7 cellular contexts compared by ENCODE assay signal in the genomic region with DNA sequence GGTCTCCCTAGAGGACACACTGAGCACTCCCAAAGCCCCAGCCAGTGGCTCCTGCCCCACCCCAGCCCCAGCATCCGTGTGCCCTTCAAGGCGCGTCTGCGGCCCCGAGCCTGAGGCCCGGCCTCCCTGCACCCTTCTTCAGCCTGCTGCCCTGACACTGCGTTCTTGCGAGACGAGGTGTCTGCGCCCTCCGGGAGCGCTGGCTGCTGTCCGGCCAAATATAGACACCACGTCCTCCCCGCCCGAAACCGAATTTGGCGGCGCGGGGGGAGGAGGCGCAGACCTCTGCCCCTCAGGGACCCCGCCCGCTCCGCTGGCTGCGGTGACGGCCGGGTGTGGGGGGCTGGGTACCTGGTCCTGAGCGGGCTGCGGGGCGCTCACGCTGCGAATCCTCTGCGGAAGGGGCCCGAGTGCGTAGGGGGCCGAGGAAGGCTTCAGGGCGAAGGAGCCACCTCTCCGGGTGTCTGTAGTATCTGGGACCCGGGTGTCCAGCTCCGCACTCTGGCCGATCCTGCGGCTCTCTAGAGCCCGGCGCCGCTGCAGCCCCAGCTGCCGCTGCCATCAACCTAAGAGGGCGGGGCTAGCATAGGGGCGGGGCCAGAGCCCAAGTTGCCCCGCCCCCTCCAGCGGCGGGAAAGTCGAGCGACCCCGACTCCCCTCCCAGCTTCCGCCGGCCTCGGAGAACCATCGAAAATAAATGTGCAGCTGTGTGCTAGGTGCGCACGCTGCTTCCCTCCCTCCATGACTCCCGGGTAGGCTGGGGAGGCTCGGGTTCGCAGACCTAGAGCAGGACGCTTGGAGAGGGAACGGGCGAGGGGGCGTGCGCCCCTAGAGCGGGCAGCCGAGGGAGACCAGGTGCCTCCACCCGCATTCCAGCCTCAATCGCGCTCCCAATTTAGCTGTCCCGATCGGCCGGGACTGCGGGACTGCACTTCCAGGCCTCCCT. TPM values are rescaled to one million over a fixed set of nuclear protein-coding genes. Genes with fewer than 3 reads are reported as not detected.
DNase-seq lines count a peak whose midpoint lies in the region; ATAC-seq, FAIRE-seq and TF ChIP-seq lines count a peak whose summit lies in the region.

Gene CORO6 (minus strand): TSS at position 576 of the 946 bp plus-strand sequence. CDS start 1,491 bp downstream, outside the sequence.

- peak within 1 kb of the TSS; percentile 41 for H3K27ac Mint-ChIP-seq in astrocyte (ENCODE audit: unreplicated experiment)

- H3K4me1 ChIP-seq in astrocyte (ENCODE audit: insufficient read depth, low read length) (peaks cover 11% of the 10 kb centered on the region), hepatocyte (ENCODE audit: insufficient read depth) (peaks cover 14% of the 10 kb centered on the region)

- no peaks in the 10 kb centered on the region for H3K9me3 ChIP-seq in astrocyte (ENCODE audit: insufficient read depth, low read depth, low read length)
- H3K9me3 ChIP-seq in hepatocyte (ENCODE audit: low read depth), result no peaks in the 10 kb centered on the region

- H4K20me1 ChIP-seq in astrocyte (ENCODE audit: insufficient read depth, low read length) (peaks cover 8% of the 10 kb centered on the region), hepatocyte (ENCODE audit: insufficient read depth, poor library complexity, severe bottlenecking) (no peaks in the 10 kb centered on the region)

- peak within 1 kb of the TSS; percentile 37 for H3K9ac ChIP-seq in astrocyte (ENCODE audit: low read length)

- no peak for DNase-seq in astrocyte (ENCODE audit: low read depth)
- peak; percentile 78 for DNase-seq in hepatocyte (ENCODE audit: low spot score)
- peak; percentile 89 for DNase-seq in retina

- ATAC-seq in GM18511 (IDR thresholded peaks at IDR 0.05; ENCODE audit: unreplicated experiment) (peak; percentile 61), HG03439 (IDR thresholded peaks at IDR 0.05; ENCODE audit: unreplicated experiment) (peak; percentile 47), SK-N-SH treated with all-trans-retinoic acid at 6 μM for 48 hours (peak; percentile 77), GM18873 (IDR thresholded peaks at IDR 0.05; ENCODE audit: low FRiP score, unreplicated experiment) (no peak)

- no peaks in the 10 kb centered on the region for H3K9me2 ChIP-seq in hepatocyte (replicated peaks; ENCODE audit: insufficient read depth)

- TF ChIP-seq CTCF in astrocyte (IDR thresholded peaks at IDR 0.05; ENCODE audit: insufficient read depth, low read depth, low read length) (no peak), hepatocyte (IDR thresholded peaks at IDR 0.05; ENCODE audit: poor library complexity) (no peak)

- WGBS in hepatocyte (ENCODE audit: low lambda C conversion rate, missing lambda C conversion rate), result 4% methylated on average over 52 of the region's 77 CpGs

- no peaks in the 10 kb centered on the region for H3K36me3 Mint-ChIP-seq in astrocyte (ENCODE audit: low read depth, unreplicated experiment)

- no peak within 1 kb of the TSS for H3K27ac ChIP-seq in astrocyte (ENCODE audit: low read depth, low read length)
- no peak within 1 kb of the TSS for H3K27ac ChIP-seq in hepatocyte

- peak within 1 kb of the TSS; percentile 33 for H2AFZ ChIP-seq in astrocyte (ENCODE audit: low read depth, low read length)
- peak within 1 kb of the TSS; percentile 68 for H2AFZ ChIP-seq in hepatocyte

- H3K27me3 ChIP-seq in astrocyte (ENCODE audit: insufficient read depth, low read length) (no peaks in the 10 kb centered on the region), hepatocyte (peaks cover 54% of the 10 kb centered on the region)

- H3K4me2 ChIP-seq in astrocyte (ENCODE audit: low read length) (peak within 1 kb of the TSS; percentile 80), hepatocyte (peak within 1 kb of the TSS; percentile 100)

- no peak for FAIRE-seq in astrocyte (lab: Jason Lieb, UNC)

- peak within 1 kb of the TSS; percentile 83 for H3K4me3 Mint-ChIP-seq in astrocyte (ENCODE audit: unreplicated experiment)

- H3K9me3 Mint-ChIP-seq in astrocyte (ENCODE audit: unreplicated experiment), result no peaks in the 10 kb centered on the region

- H3K27me3 Mint-ChIP-seq in astrocyte (ENCODE audit: low read depth, unreplicated experiment), result no peaks in the 10 kb centered on the region

- H3K4me3 ChIP-seq in astrocyte (ENCODE audit: insufficient read depth, low read depth, low read length), result peak within 1 kb of the TSS; percentile 47
- peak within 1 kb of the TSS; percentile 79 for H3K4me3 ChIP-seq in hepatocyte

- H3K36me3 ChIP-seq in astrocyte (ENCODE audit: insufficient read depth, low read length), result no peaks in the 10 kb centered on the region
- no peaks in the 10 kb centered on the region for H3K36me3 ChIP-seq in hepatocyte (replicated peaks; ENCODE audit: insufficient read depth, low read depth)

- peaks cover 16% of the 10 kb centered on the region for H3K4me1 Mint-ChIP-seq in astrocyte (ENCODE audit: low read depth, unreplicated experiment)

- no peaks in the 10 kb centered on the region for H3K79me2 ChIP-seq in astrocyte (ENCODE audit: insufficient read depth, low read length)
- H3K79me2 ChIP-seq in hepatocyte, result no peaks in the 10 kb centered on the region

TF ChIP-seq in SK-N-SH treated with all-trans-retinoic acid at 6 μM for 48 hours, 23 proteins besides CTCF, POLR2A, EP300 and RAD21:
- TF ChIP-seq RARB (CRISPR knock-in tag; IDR thresholded peaks at IDR 0.05) (no peak), ZNF565 (CRISPR knock-in tag; conservative IDR thresholded peaks at IDR 0.05; ENCODE audit: low read depth) (no peak), BACH2 (CRISPR knock-in tag; IDR thresholded peaks at IDR 0.05; ENCODE audit: borderline replicate concordance) (no peak), ARNTL (CRISPR knock-in tag; IDR thresholded peaks at IDR 0.05; ENCODE audit: borderline replicate concordance, low read depth) (no peak), ISL1 (CRISPR knock-in tag; IDR thresholded peaks at IDR 0.05) (no peak), ESRRG (CRISPR knock-in tag; IDR thresholded peaks at IDR 0.05) (no peak)
- TF ChIP-seq, protein P1, sequence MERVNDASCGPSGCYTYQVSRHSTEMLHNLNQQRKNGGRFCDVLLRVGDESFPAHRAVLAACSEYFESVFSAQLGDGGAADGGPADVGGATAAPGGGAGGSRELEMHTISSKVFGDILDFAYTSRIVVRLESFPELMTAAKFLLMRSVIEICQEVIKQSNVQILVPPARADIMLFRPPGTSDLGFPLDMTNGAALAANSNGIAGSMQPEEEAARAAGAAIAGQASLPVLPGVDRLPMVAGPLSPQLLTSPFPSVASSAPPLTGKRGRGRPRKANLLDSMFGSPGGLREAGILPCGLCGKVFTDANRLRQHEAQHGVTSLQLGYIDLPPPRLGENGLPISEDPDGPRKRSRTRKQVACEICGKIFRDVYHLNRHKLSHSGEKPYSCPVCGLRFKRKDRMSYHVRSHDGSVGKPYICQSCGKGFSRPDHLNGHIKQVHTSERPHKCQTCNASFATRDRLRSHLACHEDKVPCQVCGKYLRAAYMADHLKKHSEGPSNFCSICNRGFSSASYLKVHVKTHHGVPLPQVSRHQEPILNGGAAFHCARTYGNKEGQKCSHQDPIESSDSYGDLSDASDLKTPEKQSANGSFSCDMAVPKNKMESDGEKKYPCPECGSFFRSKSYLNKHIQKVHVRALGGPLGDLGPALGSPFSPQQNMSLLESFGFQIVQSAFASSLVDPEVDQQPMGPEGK (CRISPR knock-in tag; IDR thresholded peaks at IDR 0.05; ENCODE audit: borderline replicate concordance), result no peak

RNA-seq across cellular contexts. Expression of gene CORO6, which starts in this region (rescaled TPM):
- 8.9 and 9.5 TPM in 2 replicates for total RNA-seq in astrocyte
- 0.83 and 1.5 TPM in 2 replicates for total RNA-seq in hepatocyte
- 1.9 and 3.4 TPM in 2 replicates for polyA plus RNA-seq in hepatocyte
